ENCODE assay signal across 27 cellular contexts in the genomic region with DNA sequence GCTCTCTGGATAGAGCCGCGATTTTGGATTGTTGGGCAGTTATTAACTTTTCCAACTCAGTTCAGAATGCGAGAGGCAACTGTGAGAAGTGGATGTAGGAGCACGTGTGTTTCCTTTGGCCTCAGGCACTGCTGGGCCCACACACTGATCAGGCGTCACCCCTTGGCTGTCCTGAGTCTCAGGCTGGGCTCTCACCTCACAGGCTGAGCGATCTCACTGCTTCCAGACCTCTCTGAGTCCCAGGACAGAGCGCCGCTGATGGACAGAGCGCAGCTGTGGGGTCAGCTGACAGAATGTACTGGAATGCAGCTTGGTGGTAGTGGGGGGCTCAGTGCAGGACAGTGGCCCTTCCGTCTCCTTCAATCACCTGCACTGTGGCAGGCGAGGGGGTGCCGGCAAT.
"Had no signal": no experiment of that assay in that cellular context is flagged by ENCODE, and none has a peak within 500 bp of the region (broad histone marks: within the 10 kb centered on the region; RNA-seq: fewer than 3 reads in every experiment).

No MANE protein-coding gene starts in this region.

- H3K36me3 ChIP-seq: adrenal gland, breast epithelium had no signal

- H3K4me3 ChIP-seq: adrenal gland, body of pancreas, breast epithelium had no signal

- H3K9me3 ChIP-seq: adrenal gland, body of pancreas, breast epithelium had no signal

- H3K27ac ChIP-seq: adrenal gland, body of pancreas, breast epithelium, VCaP had no signal

- ATAC-seq: activated CD8-positive, alpha-beta T cell treated with anti-CD3 and anti-CD28 coated beads for 36 hours; body of pancreas; Panc1; SK-N-SH treated with all-trans-retinoic acid at 6 μM for 48 hours; T-cell had no signal

- H3K4me1 ChIP-seq: adrenal gland, body of pancreas, breast epithelium had no signal

- DNase-seq: activated CD4-positive, alpha-beta T cell treated with anti-CD3 and anti-CD28 coated beads, Interleukin-2, amount 10 ng/mL, durations not matched to agents 24 days and 14 days; activated CD4-positive, alpha-beta T cell treated with anti-CD3 and anti-CD28 coated beads, Interleukin-2, amount 50 U/mL, for 4 hours; activated CD4-positive, CD25-positive, alpha-beta regulatory T cell; activated CD8-positive, alpha-beta T cell treated with anti-CD3 and anti-CD28 coated beads for 36 hours; activated naive CD4-positive, alpha-beta T cell; activated naive CD4-positive, alpha-beta T cell treated with anti-CD3 and anti-CD28 coated beads, Interleukin-2, amount 50 U/mL, for 16 hours; activated T-cell treated with anti-CD3 and anti-CD28 coated beads, Interleukin-2, amount 50 U/mL, for 1 hour; adrenal gland; body of pancreas; caudate nucleus; Karpas-422; KBM-7; NCI-H1105; NCI-H1436; NCI-H1694; NCI-H1930; NCI-H2081 treated with DMSO at 0.1 percent for 48 hours; NCI-H226; NCI-H446 treated with DMSO at 0.1 percent for 48 hours; SIG-M5; T-cell; T-helper 2 cell; T-helper 9 cell had no signal
